In the genomic region with DNA sequence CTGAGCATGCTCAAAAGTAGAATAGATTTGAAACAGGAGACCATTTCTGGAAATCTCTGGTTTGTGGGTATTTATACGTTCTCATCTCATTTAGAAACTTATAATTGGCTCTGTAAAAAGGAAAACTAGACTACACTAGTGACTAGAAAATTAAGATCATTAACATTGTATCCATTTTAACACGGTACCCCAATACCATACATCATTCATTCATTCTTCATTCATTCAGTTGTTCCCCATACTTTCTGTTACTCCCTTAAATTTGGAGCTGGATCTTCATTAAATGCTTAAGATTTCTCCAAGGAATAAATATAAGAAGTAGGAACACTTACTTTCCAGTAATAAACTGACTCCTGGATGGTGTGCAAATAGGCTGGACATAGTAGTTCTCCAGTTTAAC, we compare ENCODE assay signal across 12 cellular contexts. TPM values are rescaled to one million over a fixed set of nuclear protein-coding genes. Genes with fewer than 3 reads are reported as not detected.
DNase-seq lines count a peak whose midpoint lies in the region; ATAC-seq and TF ChIP-seq lines count a peak whose summit lies in the region.
"Had no signal": no experiment of that assay in that cellular context is flagged by ENCODE, and none has a peak within 500 bp of the region (broad histone marks: within the 10 kb centered on the region; RNA-seq: fewer than 3 reads in every experiment).

No MANE protein-coding gene starts in this region.

- no peaks in the 10 kb centered on the region for H3K9me3 Mint-ChIP-seq in endodermal cell

- H3K36me3 Mint-ChIP-seq in endodermal cell (ENCODE audit: low read depth), result no peaks in the 10 kb centered on the region

- no peak overlapping the region for H3K9ac ChIP-seq in endodermal cell (ENCODE audit: extremely low read depth, low read length, poor library complexity, severe bottlenecking)

- H3K9me3 ChIP-seq in heart right ventricle, result peaks cover 0 to 16% (median 0%) of the 10 kb centered on the region in 11 donors
- no peaks in the 10 kb centered on the region for H3K9me3 ChIP-seq in endodermal cell (ENCODE audit: control insufficient read depth, low read length)
- no peaks in the 10 kb centered on the region for H3K9me3 ChIP-seq in mesodermal cell (ENCODE audit: control insufficient read depth, low read length)
- no peaks in the 10 kb centered on the region for H3K9me3 ChIP-seq in upper lobe of right lung

- peak overlapping the region; percentile 80 for H3K4me3 Mint-ChIP-seq in endodermal cell

- H3K27me3 ChIP-seq in heart right ventricle (peaks cover 0 to 49% (median 17%) of the 10 kb centered on the region in 7 donors), endodermal cell (ENCODE audit: control insufficient read depth, insufficient read depth, low read length, poor library complexity, severe bottlenecking) (peaks cover 37% of the 10 kb centered on the region), upper lobe of right lung (no peaks in the 10 kb centered on the region)
- H3K27me3 ChIP-seq: tibial nerve had no signal

- peaks cover 54% of the 10 kb centered on the region for H3K27me3 Mint-ChIP-seq in endodermal cell (ENCODE audit: insufficient read depth)

- no peak for DNase-seq in heart right ventricle
- DNase-seq in Right ventricle myocardium superior, result no peak
- no peak for DNase-seq in endodermal cell
- DNase-seq in upper lobe of right lung, result no peak
- no peak for DNase-seq in CD1c-positive myeloid dendritic cell (ENCODE audit: extremely low spot score)
- DNase-seq: activated CD8-positive, alpha-beta memory T cell treated with anti-CD3 and anti-CD28 coated beads, Interleukin-2, amount 50 U/mL, for 48 hours had no signal

- peak overlapping the region in 9 of 10 donors; percentile 53 to 72 (median 65) for H3K4me3 ChIP-seq in heart right ventricle
- H3K4me3 ChIP-seq in endodermal cell (ENCODE audit: low read length), result no peak overlapping the region
- peak overlapping the region; percentile 64 for H3K4me3 ChIP-seq in mesodermal cell (ENCODE audit: extremely low read depth, insufficient read depth, low read length, poor library complexity, severe bottlenecking)
- peak overlapping the region; percentile 55 for H3K4me3 ChIP-seq in upper lobe of right lung
- H3K4me3 ChIP-seq: K562 had no signal

- H3K27ac Mint-ChIP-seq in endodermal cell, result no peak overlapping the region

- peaks cover 0 to 16% (median 6%) of the 10 kb centered on the region in 9 donors for H3K4me1 ChIP-seq in heart right ventricle
- no peaks in the 10 kb centered on the region for H3K4me1 ChIP-seq in endodermal cell (ENCODE audit: control insufficient read depth, insufficient read depth, low read length)
- H3K4me1 ChIP-seq in mesodermal cell (ENCODE audit: control insufficient read depth, insufficient read depth, low read length, poor library complexity, severe bottlenecking), result no peaks in the 10 kb centered on the region
- peaks cover 12% of the 10 kb centered on the region for H3K4me1 ChIP-seq in upper lobe of right lung

- H3K27ac ChIP-seq in heart right ventricle (peak overlapping the region in 3 of 10 donors; percentile 79 to 86 (median 81)), endodermal cell (ENCODE audit: low read depth, low read length) (no peak overlapping the region), mesodermal cell (ENCODE audit: low read depth, low read length, severe bottlenecking) (no peak overlapping the region), upper lobe of right lung (no peak overlapping the region)

- intact Hi-C loops in heart right ventricle (cut with DNase I), result no loop called here
- intact Hi-C loops in Right ventricle myocardium superior (cut with DNase I), result no loop called here
- intact Hi-C loops in upper lobe of right lung (cut with DNase I), result no loop called here

- 71 to 73% methylated on average over 2 of the region's 2 CpGs for WGBS in heart right ventricle, 2 donors
- 88% methylated on average over 2 of the region's 2 CpGs; no CpG with 5 or more reads in 1 of the 2 experiments for WGBS in endodermal cell (ENCODE audit: insufficient coverage in 1 of 2, insufficient read length in 1 of 2), 2 experiments
- 100% methylated on average over 1 of the region's 2 CpGs; no CpG with 5 or more reads in 1 of the 2 experiments for WGBS in mesodermal cell (ENCODE audit: insufficient coverage in 2 of 2), 2 experiments

- H3K36me3 ChIP-seq in heart right ventricle (no peaks in the 10 kb centered on the region), endodermal cell (ENCODE audit: control insufficient read depth, insufficient read depth, low read length) (no peaks in the 10 kb centered on the region), mesodermal cell (ENCODE audit: control insufficient read depth, insufficient read depth, low read length) (no peaks in the 10 kb centered on the region), upper lobe of right lung (no peaks in the 10 kb centered on the region)
- H3K36me3 ChIP-seq: tibial nerve had no signal

- H3K4me1 Mint-ChIP-seq in endodermal cell, result peaks cover 8% of the 10 kb centered on the region

- TF ChIP-seq CTCF in heart right ventricle (IDR thresholded peaks at IDR 0.05) (no peak), endodermal cell (conservative IDR thresholded peaks at IDR 0.05) (no peak), upper lobe of right lung (IDR thresholded peaks at IDR 0.05) (no peak)

- ATAC-seq in heart right ventricle (no peak), Right ventricle myocardium superior (ENCODE audit: poor library complexity) (no peak), upper lobe of right lung (no peak), HG03469 (IDR thresholded peaks at IDR 0.05; ENCODE audit: unreplicated experiment) (no peak), HG03342 (IDR thresholded peaks at IDR 0.05; ENCODE audit: unreplicated experiment) (no peak)
- ATAC-seq: K562 had no signal

RNA-seq across cellular contexts. Expression of a gene that starts 1.3 kb away (rescaled TPM):
- total RNA-seq in heart right ventricle (1 to 10 TPM in 6 of 10 donors, under 1 TPM in 4; 0.59 to 6.6 (median 1.4) TPM), Right ventricle myocardium superior (0.70 TPM), endodermal cell (under 1 TPM; 0.35 to 0.77 TPM), upper lobe of right lung (13.6 TPM)
- polyA plus RNA-seq in heart right ventricle, result under 1 TPM; 0.44 to 0.52 TPM
- polyA plus RNA-seq in endodermal cell (2013, experiment 1 of 2), result 0.82 TPM
- polyA plus RNA-seq in endodermal cell (2013, experiment 2 of 2), result 1.0 TPM
- 4.0 TPM for polyA plus RNA-seq in mesodermal cell (2013, experiment 1 of 2)
- 3.5 TPM for polyA plus RNA-seq in mesodermal cell (2013, experiment 2 of 2)
- total RNA-seq: K562; T-helper 2 cell treated with Interferon-gamma antibody and Interleukin-4, amounts not matched to agents 100 ng/mL and 5 ng/mL, for 36 hours had no signal
- polyA plus RNA-seq: K562 had no signal
